ENCODE assay signal across 22 cellular contexts in the genomic region with DNA sequence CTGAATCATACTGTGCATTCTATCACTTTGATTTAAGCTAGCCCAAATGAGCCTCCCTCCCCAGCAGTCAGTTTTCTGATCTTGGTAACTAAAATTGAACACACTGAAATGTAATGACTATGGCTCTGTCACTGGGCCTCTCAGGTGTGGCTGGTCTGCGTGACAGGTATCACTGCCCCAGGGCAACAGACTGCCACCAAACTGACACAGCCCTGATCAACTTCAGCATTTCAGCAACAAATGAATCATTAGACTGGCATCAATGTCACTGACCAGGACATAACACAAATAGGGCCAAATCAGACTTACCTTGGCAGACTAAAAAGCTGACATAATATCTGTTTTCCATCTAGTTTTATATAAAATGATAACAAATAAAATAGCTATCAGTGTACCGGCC.
"Had no signal": no experiment of that assay in that cellular context is flagged by ENCODE, and none has a peak within 500 bp of the region (broad histone marks: within the 10 kb centered on the region; RNA-seq: fewer than 3 reads in every experiment).

No MANE protein-coding gene starts in this region.

- H3K4me1 Mint-ChIP-seq: immature natural killer cell; stimulated activated naive B cell treated with anti-CD40 and anti-IgM and Interleukin-4, amounts not matched to agents 10 μg/mL and 1 μg/mL and 100 μg/mL, for 72 hours; stimulated activated naive CD8-positive, alpha-beta T cell treated with anti-CD3 and anti-CD28 coated beads, Interleukin-15, amount 100 ng/mL, for 72 hours had no signal

- H2AFZ ChIP-seq: parathyroid adenoma had no signal

- H3K4me3 ChIP-seq: lung, psoas muscle, spleen, testis, tibial nerve had no signal

- DNase-seq: effector memory CD4-positive, alpha-beta T cell; foreskin keratinocyte; immature natural killer cell; kidney; left colon; left ventricle myocardium superior; mesenchymal stem cell; midbrain; occipital lobe; psoas muscle; spleen; stimulated activated CD4-positive, alpha-beta T cell treated with anti-CD3 and anti-CD28 coated beads, Interleukin-15, amount 100 ng/mL, for 24 hours; stimulated activated CD4-positive, alpha-beta T cell treated with anti-CD3 and anti-CD28 coated beads, Interleukin-1b, Interleukin-23, amount 100 ng/mL, for 48 hours; stimulated activated CD4-positive, alpha-beta T cell treated with anti-CD3 and anti-CD28 coated beads, Interleukin-4, amount 100 ng/mL, for 24 hours; stimulated activated naive B cell treated with anti-CD40 and anti-IgM and Interleukin-4, amounts not matched to agents 10 μg/mL and 1 μg/mL and 100 μg/mL, for 72 hours; stimulated activated naive CD8-positive, alpha-beta T cell treated with anti-CD3 and anti-CD28 coated beads, Interleukin-15, amount 100 ng/mL, for 72 hours; testis had no signal

- H3K27me3 Mint-ChIP-seq: stimulated activated naive CD8-positive, alpha-beta T cell treated with anti-CD3 and anti-CD28 coated beads, Interleukin-15, amount 100 ng/mL, for 72 hours had no signal

- H3K4me3 Mint-ChIP-seq: immature natural killer cell; natural killer cell treated with Interleukin-12 subunit alpha and Interleukin-12 subunit beta and Interleukin-15 and Interleukin-18, amount 100 ng/mL, for 72 hours; stimulated activated naive B cell treated with anti-CD40 and anti-IgM and Interleukin-4, amounts not matched to agents 10 μg/mL and 1 μg/mL and 100 μg/mL, for 72 hours; stimulated activated naive CD8-positive, alpha-beta T cell treated with anti-CD3 and anti-CD28 coated beads, Interleukin-15, amount 100 ng/mL, for 72 hours had no signal

- H3K27ac ChIP-seq: foreskin keratinocyte, parathyroid adenoma, psoas muscle, spleen, testis, tibial nerve had no signal

- H3K4me1 ChIP-seq: parathyroid adenoma, psoas muscle, spleen, tibial nerve had no signal

- H3K9me3 ChIP-seq: psoas muscle, spleen, testis, tibial nerve had no signal

- ATAC-seq: foreskin keratinocyte; left colon; left ventricle myocardium superior; natural killer cell treated with Interleukin-12 subunit alpha and Interleukin-12 subunit beta and Interleukin-15 and Interleukin-18, amount 100 ng/mL, for 72 hours; psoas muscle; sciatic nerve; stimulated activated naive B cell treated with anti-CD40 and anti-IgM and Interleukin-4, amounts not matched to agents 10 μg/mL and 1 μg/mL and 100 μg/mL, for 72 hours; stimulated activated naive CD8-positive, alpha-beta T cell treated with anti-CD3 and anti-CD28 coated beads, Interleukin-15, amount 100 ng/mL, for 72 hours had no signal

- H3K36me3 Mint-ChIP-seq: immature natural killer cell; natural killer cell treated with Interleukin-12 subunit alpha and Interleukin-12 subunit beta and Interleukin-15 and Interleukin-18, amount 100 ng/mL, for 72 hours; stimulated activated naive B cell treated with anti-CD40 and anti-IgM and Interleukin-4, amounts not matched to agents 10 μg/mL and 1 μg/mL and 100 μg/mL, for 72 hours had no signal

- H3K36me3 ChIP-seq: spleen, tibial nerve had no signal

- H3K27me3 ChIP-seq: foreskin keratinocyte, spleen, testis, tibial nerve had no signal

- H3K27ac Mint-ChIP-seq: immature natural killer cell; natural killer cell treated with Interleukin-12 subunit alpha and Interleukin-12 subunit beta and Interleukin-15 and Interleukin-18, amount 100 ng/mL, for 72 hours; stimulated activated naive B cell treated with anti-CD40 and anti-IgM and Interleukin-4, amounts not matched to agents 10 μg/mL and 1 μg/mL and 100 μg/mL, for 72 hours; stimulated activated naive CD8-positive, alpha-beta T cell treated with anti-CD3 and anti-CD28 coated beads, Interleukin-15, amount 100 ng/mL, for 72 hours had no signal

- H3K9ac ChIP-seq: parathyroid adenoma had no signal

- H3K9me3 Mint-ChIP-seq: natural killer cell treated with Interleukin-12 subunit alpha and Interleukin-12 subunit beta and Interleukin-15 and Interleukin-18, amount 100 ng/mL, for 72 hours; stimulated activated naive B cell treated with anti-CD40 and anti-IgM and Interleukin-4, amounts not matched to agents 10 μg/mL and 1 μg/mL and 100 μg/mL, for 72 hours; stimulated activated naive CD8-positive, alpha-beta T cell treated with anti-CD3 and anti-CD28 coated beads, Interleukin-15, amount 100 ng/mL, for 72 hours had no signal
